Comparison of ENCODE assay signal across 1 cellular context in genomic region chr15:41495736-41496599, GRCh38.
A peak's percentile ranks its signal among the peaks of the same experiment; 100 is the strongest.
TF ChIP-seq lines count a peak whose summit lies in the region.

No MANE protein-coding gene starts in this region.

TF ChIP-seq in HepG2, 621 proteins besides CTCF, POLR2A, EP300 and RAD21 (continued from another document):
- TF ChIP-seq ZNF12 (CRISPR knock-in tag; IDR thresholded peaks at IDR 0.05) (peak; percentile 35; the same call in 1 of the 2 replicates), ELF1 (CRISPR knock-in tag; IDR thresholded peaks at IDR 0.05) (peak; percentile 66), KDM6A (CRISPR knock-in tag; IDR thresholded peaks at IDR 0.05; ENCODE audit: low read depth) (peak; percentile 69), ZNF331 (CRISPR knock-in tag; IDR thresholded peaks at IDR 0.05) (peak; percentile 56; the same call in 1 of the 2 replicates), SYNCRIP (IDR thresholded peaks at IDR 0.05; ENCODE audit: insufficient read depth, low read depth, low read length) (no peak), TFDP2 (CRISPR knock-in tag; IDR thresholded peaks at IDR 0.05) (peak; percentile 79), FOXJ3 (CRISPR knock-in tag; IDR thresholded peaks at IDR 0.05; ENCODE audit: borderline replicate concordance) (peak; percentile 89), HDAC6 (IDR thresholded peaks at IDR 0.05; ENCODE audit: low read depth, low read length) (no peak), SMYD3 (CRISPR knock-in tag; IDR thresholded peaks at IDR 0.05) (no peak), PITX1 (CRISPR knock-in tag; IDR thresholded peaks at IDR 0.05) (peak; percentile 90), ZNF136 (CRISPR knock-in tag; IDR thresholded peaks at IDR 0.05; ENCODE audit: low read depth) (peak; percentile 83; the same call in 1 of the 2 replicates), ZNF576 (CRISPR knock-in tag; IDR thresholded peaks at IDR 0.05) (no peak), ZFP36L2 (CRISPR knock-in tag; IDR thresholded peaks at IDR 0.05) (no peak), ZNF580 (CRISPR knock-in tag; IDR thresholded peaks at IDR 0.05; ENCODE audit: borderline replicate concordance, low read depth) (peak; percentile 86; the same call in 1 of the 2 replicates), ZNF362 (CRISPR knock-in tag; IDR thresholded peaks at IDR 0.05; ENCODE audit: borderline replicate concordance) (no peak; the same call in 1 of the 2 replicates), MLXIP (CRISPR knock-in tag; IDR thresholded peaks at IDR 0.05; ENCODE audit: borderline replicate concordance) (no peak)
